Comparison of ENCODE assay signal across 22 cellular contexts in the genomic region with DNA sequence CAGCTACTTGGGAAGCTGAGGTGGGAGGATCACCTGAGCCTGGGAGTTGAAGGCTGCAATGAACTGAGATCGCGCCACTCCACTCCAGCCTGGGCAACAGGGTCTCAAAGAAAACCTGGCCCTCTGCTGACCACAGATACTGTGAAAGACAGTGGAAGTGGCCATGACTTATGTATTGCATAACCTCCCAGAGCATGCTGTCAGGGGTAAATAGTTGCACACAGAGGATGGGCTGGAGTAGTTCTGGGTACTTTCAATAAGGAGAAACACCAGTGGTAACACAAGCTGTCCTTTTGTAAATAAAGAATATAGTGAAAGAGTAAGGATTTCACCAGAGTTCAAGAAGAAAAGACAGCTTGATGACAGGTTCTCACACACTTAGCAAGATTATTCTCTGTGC. TPM values are rescaled to one million over a fixed set of nuclear protein-coding genes. Genes with fewer than 3 reads are reported as not detected.
DNase-seq lines count a peak whose midpoint lies in the region; ATAC-seq and TF ChIP-seq lines count a peak whose summit lies in the region.
"Had no signal": no experiment of that assay in that cellular context is flagged by ENCODE, and none has a peak within 500 bp of the region (broad histone marks: within the 10 kb centered on the region; RNA-seq: fewer than 3 reads in every experiment).

No MANE protein-coding gene starts in this region.

- H3K4me3 Mint-ChIP-seq in GM23338 = peak overlapping the region; percentile 94; the same call in 2 of the 3 replicates

- 98% methylated on average over 2 of the region's 2 CpGs for WGBS in hepatocyte (ENCODE audit: low lambda C conversion rate, missing lambda C conversion rate)

- H3K36me3 ChIP-seq in GM23338 (ENCODE audit: insufficient read depth) (peaks cover 4% of the 10 kb centered on the region), PC-9 (ENCODE audit: low read depth) (no peaks in the 10 kb centered on the region), hepatocyte (replicated peaks; ENCODE audit: insufficient read depth, low read depth) (no peaks in the 10 kb centered on the region), subcutaneous abdominal adipose tissue (ENCODE audit: control insufficient read depth in 5 of 5, insufficient read depth in 5 of 5, low read length in 5 of 5) (peaks cover 0 to 4% (median 0%) of the 10 kb centered on the region in 5 donors)
- H3K36me3 ChIP-seq: pancreas, SJSA1, thoracic aorta had no signal

- H3K9me3 ChIP-seq in PC-9 (ENCODE audit: insufficient read depth, low read depth) = no peaks in the 10 kb centered on the region
- no peaks in the 10 kb centered on the region for H3K9me3 ChIP-seq in hepatocyte (ENCODE audit: low read depth)
- H3K9me3 ChIP-seq in subcutaneous abdominal adipose tissue (ENCODE audit: control insufficient read depth in 5 of 5, low read length in 5 of 5) = no peaks in the 10 kb centered on the region
- H3K9me3 ChIP-seq: pancreas, SJSA1, thoracic aorta had no signal

- H3K9ac ChIP-seq in subcutaneous abdominal adipose tissue (ENCODE audit: low read length in 5 of 5) = no peak overlapping the region

- intact Hi-C loops in PC-9 (cut with micrococcal nuclease; ENCODE audit: unreplicated experiment) = no loop called here

- H3K79me2 ChIP-seq in GM23338 (replicated peaks; ENCODE audit: insufficient read depth) = peaks cover 49% of the 10 kb centered on the region
- H3K79me2 ChIP-seq in PC-9 (ENCODE audit: low read depth) = peaks cover 28% of the 10 kb centered on the region
- H3K79me2 ChIP-seq in hepatocyte = peaks cover 12% of the 10 kb centered on the region

- H3K9me3 Mint-ChIP-seq in GM23338 = no peaks in the 10 kb centered on the region; the same call in 2 of the 3 replicates
- H3K9me3 Mint-ChIP-seq: activated CD4-positive, alpha-beta T cell treated with anti-CD3 and anti-CD28 coated beads, Interleukin-2, amount 10 ng/mL, durations not matched to agents 24 days and 14 days; central memory CD8-positive, alpha-beta T cell had no signal

- CTCF ChIA-PET in PC-9 (lab: Charles Lee) = no interaction called here

- POLR2A ChIA-PET in PC-9 (lab: Charles Lee; ENCODE audit: unreplicated experiment) = no interaction called here

- ATAC-seq in GM23338 (no peak), left lobe of liver (no peak)
- ATAC-seq: left cardiac atrium, pancreas, right cardiac atrium had no signal

- H4K20me1 ChIP-seq in GM23338 (replicated peaks; ENCODE audit: insufficient read depth) = no peaks in the 10 kb centered on the region
- no peaks in the 10 kb centered on the region for H4K20me1 ChIP-seq in PC-9 (ENCODE audit: insufficient read depth)
- no peaks in the 10 kb centered on the region for H4K20me1 ChIP-seq in hepatocyte (ENCODE audit: insufficient read depth, poor library complexity, severe bottlenecking)

- H3K4me3 ChIP-seq in GM23338 = no peak overlapping the region
- H3K4me3 ChIP-seq in PC-9 = peak overlapping the region; percentile 83; the same call in 1 of the 2 replicates
- no peak overlapping the region for H3K4me3 ChIP-seq in hepatocyte
- peak overlapping the region in 3 of 5 donors; percentile 0 to 99 (median 40) for H3K4me3 ChIP-seq in subcutaneous abdominal adipose tissue (ENCODE audit: low read depth in 1 of 5, low read length in 5 of 5)
- H3K4me3 ChIP-seq: SJSA1 had no signal

- TF ChIP-seq CTCF in GM23338 (conservative IDR thresholded peaks at IDR 0.05; ENCODE audit: low read depth in 2 of 2) (no peak), PC-9 (conservative IDR thresholded peaks at IDR 0.05) (no peak), hepatocyte (IDR thresholded peaks at IDR 0.05; ENCODE audit: poor library complexity) (no peak)

- H3K27me3 ChIP-seq in GM23338 (ENCODE audit: insufficient read depth) = peaks cover 6% of the 10 kb centered on the region
- no peaks in the 10 kb centered on the region for H3K27me3 ChIP-seq in PC-9 (ENCODE audit: insufficient read depth, low read depth)
- H3K27me3 ChIP-seq in hepatocyte = no peaks in the 10 kb centered on the region
- H3K27me3 ChIP-seq in subcutaneous abdominal adipose tissue (ENCODE audit: control insufficient read depth in 5 of 5, insufficient read depth in 4 of 5, low read length in 5 of 5) = no peaks in the 10 kb centered on the region
- H3K27me3 ChIP-seq: dorsolateral prefrontal cortex, pancreas, SJSA1 had no signal

- no peak overlapping the region for H3K4me2 ChIP-seq in GM23338
- peak overlapping the region; percentile 94 for H3K4me2 ChIP-seq in PC-9
- peak overlapping the region; percentile 97 for H3K4me2 ChIP-seq in hepatocyte

- peaks cover 18% of the 10 kb centered on the region for H3K4me1 Mint-ChIP-seq in GM23338

- H3F3A ChIP-seq in GM23338 (replicated peaks; ENCODE audit: low read depth) = no peaks in the 10 kb centered on the region; the same call in 1 of the 2 replicates
- H3F3A ChIP-seq in PC-9 (ENCODE audit: insufficient read depth, low read depth) = peaks cover 10% of the 10 kb centered on the region; the same call in 1 of the 2 replicates

- H3K27ac Mint-ChIP-seq in GM23338 = no peak overlapping the region
- H3K27ac Mint-ChIP-seq: activated CD4-positive, alpha-beta T cell treated with anti-CD3 and anti-CD28 coated beads, Interleukin-2, amount 10 ng/mL, durations not matched to agents 24 days and 14 days; activated naive CD8-positive, alpha-beta T cell had no signal

- H3K27ac ChIP-seq in GM23338 (ENCODE audit: low read depth) (no peak overlapping the region), PC-9 (no peak overlapping the region), hepatocyte (no peak overlapping the region), subcutaneous abdominal adipose tissue (ENCODE audit: low read depth, low read length) (no peak overlapping the region)
- H3K27ac ChIP-seq: pancreas, SJSA1, thoracic aorta had no signal

- H3K9me2 ChIP-seq in GM23338 (ENCODE audit: insufficient read depth) (no peaks in the 10 kb centered on the region), PC-9 (ENCODE audit: insufficient read depth) (no peaks in the 10 kb centered on the region), hepatocyte (replicated peaks; ENCODE audit: insufficient read depth) (no peaks in the 10 kb centered on the region)

- peaks cover 3% of the 10 kb centered on the region; the same call in 1 of the 3 replicates for H3K36me3 Mint-ChIP-seq in GM23338 (ENCODE audit: low read depth)

- H2AFZ ChIP-seq in GM23338 (no peak overlapping the region), PC-9 (no peak overlapping the region), hepatocyte (no peak overlapping the region)

- DNase-seq in GM23338 (ENCODE audit: low spot score) (no peak), PC-9 (no peak), hepatocyte (ENCODE audit: low spot score) (no peak), DMS 273 (lab: John Stamatoyannopoulos, UW; ENCODE audit: unreplicated experiment) (no peak), left lobe of liver (ENCODE audit: low spot score) (no peak)
- no peak for DNase-seq in stimulated activated CD4-positive, alpha-beta T cell treated with anti-CD3 and anti-CD28 coated beads, Interleukin-4, amount 100 ng/mL, for 1 hour
- DNase-seq: activated CD4-positive, alpha-beta T cell treated with anti-CD3 and anti-CD28 coated beads, Interleukin-2, amount 10 ng/mL, durations not matched to agents 24 days and 14 days; dorsolateral prefrontal cortex; left cardiac atrium; NCI-H1092; NCI-H187; NCI-H526 treated with DMSO at 0.1 percent for 48 hours; pancreas; right cardiac atrium; stimulated activated CD4-positive, alpha-beta T cell treated with anti-CD3 and anti-CD28 coated beads, Interleukin-4, amount 100 ng/mL, for 24 hours; stimulated activated naive CD4-positive, alpha-beta T cell; T-helper 1 cell had no signal

- BruUV-seq in PC-9 (replicated peaks; lab: Mats Ljungman, UMichigan) = no TSS peak

- H3K4me1 ChIP-seq in GM23338 (ENCODE audit: insufficient read depth) (peaks cover 26% of the 10 kb centered on the region), PC-9 (replicated peaks; ENCODE audit: insufficient read depth) (peaks cover 35% of the 10 kb centered on the region), hepatocyte (ENCODE audit: insufficient read depth) (no peaks in the 10 kb centered on the region), subcutaneous abdominal adipose tissue (ENCODE audit: control insufficient read depth in 5 of 5, insufficient read depth in 5 of 5, low read length in 5 of 5) (peaks cover 3 to 38% (median 31%) of the 10 kb centered on the region in 5 donors)
- H3K4me1 ChIP-seq: SJSA1 had no signal

- H3K27me3 Mint-ChIP-seq in GM23338 (ENCODE audit: insufficient read depth, low read depth, poor library complexity) = peaks cover 18% of the 10 kb centered on the region
- H3K27me3 Mint-ChIP-seq: activated naive CD8-positive, alpha-beta T cell; central memory CD8-positive, alpha-beta T cell had no signal

RNA-seq across cellular contexts. Expression of a gene that starts 1.8 kb away (rescaled TPM):
- 11.6 and 14.6 TPM in 2 replicates for total RNA-seq in GM23338 (2014; rRNA removed; shearing (Covaris generic))
- polyA plus RNA-seq in GM23338 (2016; fragmentation: Nextera tagmentation; extraction: Ambion mirVana) (0.87 and 1.3 TPM in 2 replicates), hepatocyte (1.1 and 1.3 TPM in 2 replicates)
- total RNA-seq in PC-9 (2021) (3.8 and 4.3 TPM in 2 replicates), hepatocyte (6.3 and 6.6 TPM in 2 replicates), left lobe of liver (2.3 TPM)

RNA-seq across cellular contexts. Expression of a gene that starts 30.6 kb away (rescaled TPM):
- total RNA-seq in GM23338 (2014; rRNA removed; shearing (Covaris generic)) = 1,381 and 1,563 TPM in 2 replicates
- 2,733 and 2,894 TPM in 2 replicates for polyA plus RNA-seq in GM23338 (2016; fragmentation: Nextera tagmentation; extraction: Ambion mirVana)
- 1,159 and 1,304 TPM in 2 replicates for total RNA-seq in PC-9 (2021)
- 1,650 and 1,680 TPM in 2 replicates for total RNA-seq in hepatocyte
- 882 and 899 TPM in 2 replicates for polyA plus RNA-seq in hepatocyte
- total RNA-seq in left lobe of liver = 528 TPM

Comparison
In these comparisons a context has a peak if more than half of its experiments do, and no peak if none do; other contexts are left out.
1. H3K4me3 ChIP-seq: peak in PC-9 (single experiment) and subcutaneous abdominal adipose tissue (3 of 5); none in GM23338 (single experiment) and hepatocyte (single experiment).